In the genomic region with DNA sequence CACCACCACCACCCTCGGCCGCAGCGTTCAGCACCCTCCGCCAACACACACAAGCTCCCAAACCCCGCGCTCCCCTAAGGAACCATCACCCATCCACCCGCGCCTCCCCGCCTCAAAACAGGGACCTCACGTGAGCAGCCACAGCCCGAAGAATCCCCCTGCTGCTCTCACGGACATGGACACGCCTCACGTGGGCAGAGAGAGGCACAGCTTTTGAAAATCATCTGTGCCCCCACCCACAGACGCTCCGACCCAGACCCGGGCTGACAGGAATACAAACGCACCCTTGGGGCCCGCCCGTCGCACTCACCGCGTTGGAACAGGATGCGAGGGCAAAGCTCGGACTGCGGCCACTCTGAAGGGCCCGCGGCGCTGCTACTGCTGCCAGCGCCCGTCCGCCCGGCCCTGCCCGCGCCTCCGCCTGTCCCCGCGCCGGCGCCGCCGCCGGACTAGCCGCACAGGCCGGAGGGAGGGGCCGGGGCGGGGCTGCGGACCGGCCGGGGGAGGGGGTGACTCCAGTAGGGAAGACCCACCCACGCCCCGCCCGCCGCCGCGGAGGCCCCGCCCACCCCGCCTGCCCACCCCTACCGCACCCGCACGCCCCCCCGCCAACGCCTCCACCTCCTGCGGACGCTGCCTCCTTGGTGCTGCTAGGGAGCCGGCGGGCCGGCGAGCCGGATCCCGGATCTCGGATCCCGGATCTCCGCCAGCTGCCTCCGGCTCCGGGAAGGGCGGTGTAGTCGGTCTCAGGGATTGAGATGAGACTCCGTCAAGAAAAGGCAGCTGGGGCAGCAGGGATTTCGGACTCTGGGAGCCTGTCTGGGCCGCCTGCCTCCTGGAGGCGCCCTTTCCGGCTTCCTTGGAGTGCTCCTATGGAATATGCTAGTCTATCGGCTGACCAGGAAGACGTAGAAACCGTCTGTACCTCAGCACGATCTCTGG, we compare ENCODE assay signal across 7 cellular contexts. TPM values are rescaled to one million over a fixed set of nuclear protein-coding genes. Genes with fewer than 3 reads are reported as not detected.
A peak's percentile ranks its signal among the peaks of the same experiment; 100 is the strongest.
DNase-seq lines count a peak whose midpoint lies in the region; ATAC-seq, FAIRE-seq and TF ChIP-seq lines count a peak whose summit lies in the region.

A gene (minus strand): TSS at position 461 of the 942 bp plus-strand sequence. CDS start 8,246 bp downstream, outside the sequence.

- H3K4me3 Mint-ChIP-seq in immature natural killer cell = peak within 1 kb of the TSS; percentile 85 to 92 (median 89)

- H3K27ac Mint-ChIP-seq in immature natural killer cell = peak within 1 kb of the TSS; percentile 73 to 92 (median 88)

- no peaks in the 10 kb centered on the region for H3K27me3 ChIP-seq in bronchial epithelial cell (ENCODE audit: control insufficient read depth, insufficient read depth, low read length)

- FAIRE-seq in bronchial epithelial cell (lab: Jason Lieb, UNC) = no peak

- TF ChIP-seq CTCF in WI38 (IDR thresholded peaks at IDR 0.05; ENCODE audit: low read depth, low read length) (0 out of 2 replicates have a peak, but pooled peaks have one; percentile 34), bronchial epithelial cell (IDR thresholded peaks at IDR 0.05; ENCODE audit: insufficient read depth, low read length, severe bottlenecking) (peak; percentile 58)

- H3K4me3 ChIP-seq in WI38 (ENCODE audit: low read depth, low read length) (peak within 1 kb of the TSS; percentile 73), bronchial epithelial cell (ENCODE audit: low read depth, low read length) (peak within 1 kb of the TSS; percentile 64)

- ATAC-seq in GM18498 (IDR thresholded peaks at IDR 0.05; ENCODE audit: unreplicated experiment) (peak; percentile 85), HG02970 (IDR thresholded peaks at IDR 0.05; ENCODE audit: low FRiP score, unreplicated experiment) (peak; percentile 54)

- peaks cover 1 to 8% (median 4%) of the 10 kb centered on the region in 3 donors for H3K27me3 Mint-ChIP-seq in immature natural killer cell (ENCODE audit: low read depth in 3 of 3)

- peak; percentile 68 for DNase-seq in NCI-H2107 (lab: John Stamatoyannopoulos, UW)
- peak; percentile 71 for DNase-seq in bronchial epithelial cell (ENCODE audit: low read depth)
- peak; percentile 71 to 77 (median 77) for DNase-seq in immature natural killer cell
- peak; percentile 58 for DNase-seq in smooth muscle cell of the brain vasculature (ENCODE audit: low read depth, low spot score)

- peaks cover 15% of the 10 kb centered on the region for H3K36me3 ChIP-seq in bronchial epithelial cell (ENCODE audit: control insufficient read depth, insufficient read depth, low read length)

- H3K4me1 Mint-ChIP-seq in immature natural killer cell = peaks cover 17 to 26% of the 10 kb centered on the region in 2 donors

- H3K36me3 Mint-ChIP-seq in immature natural killer cell = peaks cover 0 to 10% (median 0%) of the 10 kb centered on the region in 3 donors

- no peaks in the 10 kb centered on the region for H3K9me3 Mint-ChIP-seq in immature natural killer cell

RNA-seq across cellular contexts. Expression of the gene that starts here (rescaled TPM):
- 7.6 and 9.9 TPM in 2 replicates for total RNA-seq in bronchial epithelial cell
- 1 to 10 TPM; 1.8 to 5.0 (median 2.9) TPM for polyA plus RNA-seq in immature natural killer cell

Comparison
In these comparisons a context has a peak if more than half of its experiments do, and no peak if none do; other contexts are left out.
1. Peak in every context shown above with its lines: DNase-seq, ATAC-seq and H3K4me3 ChIP-seq.